In the genomic region with DNA sequence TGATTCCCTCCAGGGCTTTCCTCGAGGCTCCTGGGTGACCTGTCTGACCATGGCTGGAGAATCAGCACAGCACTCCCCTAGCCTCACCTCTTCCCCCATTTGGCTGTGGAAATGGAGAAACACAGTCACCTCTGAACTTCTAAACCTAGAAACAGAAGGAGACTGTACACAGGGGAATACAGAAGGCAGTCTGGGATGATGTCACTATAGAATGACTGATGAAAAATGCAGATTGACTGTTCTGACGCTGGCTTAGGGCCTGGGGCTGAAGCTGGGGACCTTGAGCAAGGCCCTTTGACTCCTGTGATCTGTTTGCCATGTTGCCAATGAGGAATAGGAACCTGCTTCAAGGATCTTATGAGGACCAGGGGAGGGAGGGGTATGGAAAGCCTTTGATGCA, we compare ENCODE assay signal across 18 cellular contexts. TPM values are rescaled to one million over a fixed set of nuclear protein-coding genes. Genes with fewer than 3 reads are reported as not detected.
DNase-seq lines count a peak whose midpoint lies in the region; ATAC-seq, FAIRE-seq and TF ChIP-seq lines count a peak whose summit lies in the region.
"Had no signal": no experiment of that assay in that cellular context is flagged by ENCODE, and none has a peak within 500 bp of the region (broad histone marks: within the 10 kb centered on the region; RNA-seq: fewer than 3 reads in every experiment).

No MANE protein-coding gene starts in this region.

- H3F3A ChIP-seq in GM23248 (ENCODE audit: insufficient read depth), result no peaks in the 10 kb centered on the region

- no peak overlapping the region for H3K27ac ChIP-seq in CD4-positive, alpha-beta T cell (ENCODE audit: low read depth, low read length)
- H3K27ac ChIP-seq in GM23248 (no peak overlapping the region), astrocyte (ENCODE audit: low read depth, low read length) (no peak overlapping the region), spleen (no peak overlapping the region)
- H3K27ac ChIP-seq: ovary, thyroid gland had no signal

- no peak for TF ChIP-seq POLR2A in spleen (IDR thresholded peaks at IDR 0.05)

- peaks cover 89% of the 10 kb centered on the region for H3K36me3 Mint-ChIP-seq in CD4-positive, alpha-beta T cell (ENCODE audit: low read depth)
- H3K36me3 Mint-ChIP-seq in astrocyte (ENCODE audit: low read depth, unreplicated experiment) (peaks cover 8% of the 10 kb centered on the region), natural killer cell (no peaks in the 10 kb centered on the region)

- CTCF ChIA-PET in CD4-positive, alpha-beta T cell (lab: Charles Lee), result interaction anchor here (0.9 to 1.3 kb wide), 2 partner anchors 56 to 57 kb away, joined by 3 to 4 read pairs; no protein-coding TSS in a partner anchor

- H3K9ac ChIP-seq in GM23248, result no peak overlapping the region
- H3K9ac ChIP-seq in astrocyte (ENCODE audit: low read length), result no peak overlapping the region

- POLR2A ChIA-PET in CD4-positive, alpha-beta T cell (lab: Charles Lee), result no interaction called here

- peaks cover 22% of the 10 kb centered on the region for H3K4me1 Mint-ChIP-seq in CD4-positive, alpha-beta T cell (ENCODE audit: low read depth)
- H3K4me1 Mint-ChIP-seq in astrocyte (ENCODE audit: low read depth, unreplicated experiment) (peaks cover 7% of the 10 kb centered on the region), natural killer cell (peaks cover 8 to 21% of the 10 kb centered on the region in 2 donors)

- H3K79me2 ChIP-seq in GM23248 (ENCODE audit: insufficient read depth) (no peaks in the 10 kb centered on the region), astrocyte (ENCODE audit: insufficient read depth, low read length) (no peaks in the 10 kb centered on the region)

- H3K4me2 ChIP-seq in GM23248 (ENCODE audit: unreplicated experiment), result no peak overlapping the region
- H3K4me2 ChIP-seq in astrocyte (ENCODE audit: low read length), result no peak overlapping the region

- H3K4me1 ChIP-seq in GM23248 (ENCODE audit: insufficient read depth), result no peaks in the 10 kb centered on the region
- H3K4me1 ChIP-seq in astrocyte (ENCODE audit: insufficient read depth, low read length), result no peaks in the 10 kb centered on the region
- peaks cover 0 to 12% (median 0%) of the 10 kb centered on the region in 6 donors for H3K4me1 ChIP-seq in spleen
- H3K4me1 ChIP-seq: thyroid gland had no signal

- no peaks in the 10 kb centered on the region for H3K9me2 ChIP-seq in GM23248 (ENCODE audit: insufficient read depth)

- no peak overlapping the region for H2AFZ ChIP-seq in GM23248
- no peak overlapping the region for H2AFZ ChIP-seq in astrocyte (ENCODE audit: low read depth, low read length)

- peak overlapping the region; percentile 79 for H3K27ac Mint-ChIP-seq in CD4-positive, alpha-beta T cell
- H3K27ac Mint-ChIP-seq in astrocyte (ENCODE audit: unreplicated experiment) (peak overlapping the region; percentile 64), natural killer cell (peak overlapping the region; percentile 47 to 76)

- FAIRE-seq in astrocyte (lab: Jason Lieb, UNC), result no peak
- FAIRE-seq: GM12892, HepG2 had no signal

- ATAC-seq in CD4-positive, alpha-beta T cell (ENCODE audit: poor library complexity), result no peak
- no peak for ATAC-seq in natural killer cell
- ATAC-seq: HepG2, left colon, mucosa of descending colon had no signal

- H4K20me1 ChIP-seq in GM23248 (ENCODE audit: insufficient read depth) (no peaks in the 10 kb centered on the region), astrocyte (ENCODE audit: insufficient read depth, low read length) (no peaks in the 10 kb centered on the region)

- no peaks in the 10 kb centered on the region for H3K9me3 ChIP-seq in CD4-positive, alpha-beta T cell (ENCODE audit: control insufficient read depth, low read length)
- H3K9me3 ChIP-seq in GM23248 (ENCODE audit: low read depth), result no peaks in the 10 kb centered on the region
- no peaks in the 10 kb centered on the region for H3K9me3 ChIP-seq in astrocyte (ENCODE audit: insufficient read depth, low read depth, low read length)
- no peaks in the 10 kb centered on the region for H3K9me3 ChIP-seq in spleen
- H3K9me3 ChIP-seq: mucosa of descending colon, ovary, thyroid gland had no signal

- H3K9me3 Mint-ChIP-seq in CD4-positive, alpha-beta T cell, result no peaks in the 10 kb centered on the region
- H3K9me3 Mint-ChIP-seq in astrocyte (ENCODE audit: unreplicated experiment), result peaks cover 6% of the 10 kb centered on the region
- no peaks in the 10 kb centered on the region for H3K9me3 Mint-ChIP-seq in natural killer cell
- H3K9me3 Mint-ChIP-seq: central memory CD8-positive, alpha-beta T cell had no signal

- WGBS in GM23248 (ENCODE audit: low coverage in 1 of 2, low lambda C conversion rate in 2 of 2, missing lambda C conversion rate in 2 of 2), 2 experiments, result 61 to 79% methylated on average over 2 of the region's 2 CpGs
- 84 to 91% (median 86%) methylated on average over 2 of the region's 2 CpGs for WGBS in spleen, 5 donors

- intact Hi-C loops in CD4-positive, alpha-beta T cell (cut with DNase I, micrococcal nuclease), result no loop called here
- intact Hi-C loops in natural killer cell (cut with micrococcal nuclease) (no loop called here), spleen (cut with DNase I; ENCODE audit: low total_unique reads) (no loop called here)

- H3K36me3 ChIP-seq in GM23248 (ENCODE audit: low read depth) (no peaks in the 10 kb centered on the region), astrocyte (ENCODE audit: insufficient read depth, low read length) (no peaks in the 10 kb centered on the region), spleen (peaks cover 4 to 100% (median 62%) of the 10 kb centered on the region in 6 donors)
- H3K36me3 ChIP-seq: ovary, thyroid gland had no signal

- H3K27me3 Mint-ChIP-seq in CD4-positive, alpha-beta T cell, result no peaks in the 10 kb centered on the region
- H3K27me3 Mint-ChIP-seq in astrocyte (ENCODE audit: low read depth, unreplicated experiment) (peaks cover 27% of the 10 kb centered on the region), natural killer cell (ENCODE audit: low read depth in 2 of 2) (no peaks in the 10 kb centered on the region)
- H3K27me3 Mint-ChIP-seq: central memory CD8-positive, alpha-beta T cell had no signal

- in situ Hi-C loops in GM23248 (cut with MboI), result no loop called here
- in situ Hi-C loops in GM13976 (cut with MboI; ENCODE audit: low sequenced_read_pairs, unreplicated experiment), result no loop called here

- H3K4me3 ChIP-seq in GM23248 (no peak overlapping the region), astrocyte (ENCODE audit: insufficient read depth, low read depth, low read length) (no peak overlapping the region), spleen (no peak overlapping the region)
- H3K4me3 ChIP-seq: mucosa of descending colon, ovary, thyroid gland had no signal

- peak in 1 of 10 experiments; percentile 11 for DNase-seq in CD4-positive, alpha-beta T cell
- peak; percentile 4 for DNase-seq in GM23248
- DNase-seq in astrocyte (ENCODE audit: low read depth), result no peak
- DNase-seq in natural killer cell, result no peak
- no peak for DNase-seq in GM13976 (ENCODE audit: low spot score)
- DNase-seq in T1000 (lab: John Stamatoyannopoulos, UW), result no peak
- no peak for DNase-seq in spleen
- DNase-seq: activated CD4-positive, CD25-positive, alpha-beta regulatory T cell; left colon; mucosa of descending colon; NCI-H187 treated with DMSO at 0.1 percent for 48 hours; ovary; RPMI8226; stimulated activated CD4-positive, alpha-beta T cell treated with anti-CD3 and anti-CD28 coated beads, Interleukin-4, amount 100 ng/mL, for 1 hour; thyroid gland had no signal

- H3K4me3 Mint-ChIP-seq in CD4-positive, alpha-beta T cell, result no peak overlapping the region
- H3K4me3 Mint-ChIP-seq in astrocyte (ENCODE audit: unreplicated experiment) (no peak overlapping the region), natural killer cell (no peak overlapping the region)
- H3K4me3 Mint-ChIP-seq: central memory CD8-positive, alpha-beta T cell had no signal

- H3K27me3 ChIP-seq in CD4-positive, alpha-beta T cell (ENCODE audit: control insufficient read depth, insufficient read depth, low read length), result no peaks in the 10 kb centered on the region
- no peaks in the 10 kb centered on the region for H3K27me3 ChIP-seq in GM23248 (replicated peaks; ENCODE audit: insufficient read depth)
- H3K27me3 ChIP-seq in astrocyte (ENCODE audit: insufficient read depth, low read length), result peaks cover 10% of the 10 kb centered on the region
- H3K27me3 ChIP-seq in spleen (replicated peaks in 1 of 7), result no peaks in the 10 kb centered on the region
- H3K27me3 ChIP-seq: ovary, thyroid gland had no signal

- TF ChIP-seq CTCF in CD4-positive, alpha-beta T cell (IDR thresholded peaks at IDR 0.05), result no peak
- no peak for TF ChIP-seq CTCF in astrocyte (IDR thresholded peaks at IDR 0.05; ENCODE audit: insufficient read depth, low read depth, low read length)
- no peak for TF ChIP-seq CTCF in natural killer cell (IDR thresholded peaks at IDR 0.05)
- no peak for TF ChIP-seq CTCF in GM13976 (IDR thresholded peaks at IDR 0.05; ENCODE audit: borderline replicate concordance, control extremely low read depth, extremely low read depth, insufficient read depth, missing control alignments)
- no peak for TF ChIP-seq CTCF in spleen (IDR thresholded peaks at IDR 0.05 in 8 of 11, conservative IDR thresholded peaks at IDR 0.05 in 3 of 11)

RNA-seq across cellular contexts. Expression of a gene that starts 24.2 kb away (rescaled TPM):
- 100 to 1,000 TPM; 108 to 130 TPM for total RNA-seq in CD4-positive, alpha-beta T cell
- 384 and 409 TPM in 2 replicates for total RNA-seq in GM23248 (2014; rRNA removed; shearing (Covaris generic))
- polyA plus RNA-seq in GM23248 (2016; fragmentation: Nextera tagmentation; extraction: Ambion mirVana) (183 and 190 TPM in 2 replicates), spleen (100 to 1,000 TPM; 141 to 186 (median 155) TPM)
- total RNA-seq in astrocyte (320 and 349 TPM in 2 replicates), natural killer cell (100 to 1,000 TPM; 504 to 629 (median 535) TPM), spleen (100 to 1,000 TPM; 142 to 295 (median 210) TPM)

RNA-seq across cellular contexts. Expression of a gene that starts 42.1 kb away (rescaled TPM):
- total RNA-seq in CD4-positive, alpha-beta T cell, result 10 to 100 TPM; 68.0 to 68.9 TPM
- total RNA-seq in GM23248 (2014; rRNA removed; shearing (Covaris generic)), result 0.13 and 0.54 TPM in 2 replicates
- polyA plus RNA-seq in GM23248 (2016; fragmentation: Nextera tagmentation; extraction: Ambion mirVana), result 0.47 and 0.56 TPM in 2 replicates
- 2.0 and 4.1 TPM in 2 replicates for total RNA-seq in astrocyte
- 100 to 1,000 TPM; 181 to 227 (median 204) TPM for total RNA-seq in natural killer cell
- total RNA-seq in spleen, result 100 to 1,000 TPM in 4 of 7 donors, 10 to 100 TPM in 3; 68.4 to 145 (median 106) TPM
- 10 to 100 TPM; 37.7 to 90.3 (median 39.3) TPM for polyA plus RNA-seq in spleen

Comparison
In these comparisons a context has a peak if more than half of its experiments do, and no peak if none do; other contexts are left out.
1. RNA of a gene that starts 42.1 kb away (total RNA-seq): 181 to 227 TPM in natural killer cell, 68.4 to 145 TPM in spleen and 68.0 to 68.9 TPM in CD4-positive, alpha-beta T cell; 2.0 to 4.1 TPM in astrocyte and 0.13 to 0.54 TPM in GM23248; every median in the first group is over 10 times any median in the second.
2. Peak in every context shown above with its lines, with median percentiles within 50 percentile points of each other: H3K27ac Mint-ChIP-seq.